ENCODE assay signal across 1 cellular context in genomic region chr21:42820513-42821465, GRCh38.
TF ChIP-seq lines count a peak whose summit lies in the region.

No MANE protein-coding gene starts in this region.

TF ChIP-seq in HepG2, 621 proteins besides CTCF, POLR2A, EP300 and RAD21 (continued from another document):
- TF ChIP-seq ZXDC (CRISPR knock-in tag; IDR thresholded peaks at IDR 0.05) = no peak
- no peak for TF ChIP-seq KDM2A (CRISPR knock-in tag; IDR thresholded peaks at IDR 0.05; ENCODE audit: borderline replicate concordance, low read depth)
- peak; percentile 73 for TF ChIP-seq FOXA3 (CRISPR knock-in tag; IDR thresholded peaks at IDR 0.05)
- TF ChIP-seq ZMAT3 (CRISPR knock-in tag; conservative IDR thresholded peaks at IDR 0.05) = no peak
- TF ChIP-seq ZNF616 (CRISPR knock-in tag; IDR thresholded peaks at IDR 0.05; ENCODE audit: low read depth) = no peak
- no peak for TF ChIP-seq ZBTB2 (CRISPR knock-in tag; IDR thresholded peaks at IDR 0.05; ENCODE audit: low read depth)
- no peak for TF ChIP-seq SOX6 (IDR thresholded peaks at IDR 0.05)
- TF ChIP-seq SOX6 (CRISPR knock-in tag; IDR thresholded peaks at IDR 0.05) = no peak
- no peak for TF ChIP-seq ATF1 (CRISPR knock-in tag; IDR thresholded peaks at IDR 0.05)
- no peak for TF ChIP-seq TOE1 (CRISPR knock-in tag; IDR thresholded peaks at IDR 0.05)
- no peak for TF ChIP-seq IRF9 (CRISPR knock-in tag; IDR thresholded peaks at IDR 0.05; ENCODE audit: borderline replicate concordance)
- TF ChIP-seq CBX1 (IDR thresholded peaks at IDR 0.05; ENCODE audit: low read depth) = no peak
- TF ChIP-seq ZNF44 (CRISPR knock-in tag; IDR thresholded peaks at IDR 0.05) = no peak
- TF ChIP-seq GZF1 (CRISPR knock-in tag; IDR thresholded peaks at IDR 0.05) = peak; percentile 89; the same call in 1 of the 2 replicates
